In the genomic region with DNA sequence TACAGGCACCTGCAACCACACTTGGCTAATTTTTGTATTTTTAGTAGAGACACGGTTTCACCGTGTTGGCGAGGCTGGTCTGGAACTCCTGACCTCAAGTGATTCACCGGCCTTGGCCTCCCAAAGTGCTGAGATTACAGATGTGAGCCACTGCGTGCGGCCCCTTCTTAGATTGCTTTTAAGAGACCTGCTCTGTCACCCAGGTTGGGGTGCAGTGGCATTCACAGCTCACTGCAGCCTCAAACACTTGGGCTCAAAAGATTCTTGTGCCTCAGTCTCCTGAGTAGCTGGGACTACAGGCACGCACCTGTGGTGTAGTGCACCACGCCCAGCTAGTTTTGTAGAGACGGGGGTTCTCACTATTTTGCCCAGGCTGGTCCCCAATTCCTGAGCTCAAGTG, we compare ENCODE assay signal across 17 cellular contexts.
"Had no signal": no experiment of that assay in that cellular context is flagged by ENCODE, and none has a peak within 500 bp of the region (broad histone marks: within the 10 kb centered on the region; RNA-seq: fewer than 3 reads in every experiment).

No MANE protein-coding gene starts in this region.

- H3K27me3 ChIP-seq: dorsolateral prefrontal cortex, hepatocyte, neutrophil, thyroid gland had no signal

- H3K27ac ChIP-seq: hepatocyte, neutrophil, parathyroid adenoma, thyroid gland had no signal

- H3K9me3 ChIP-seq: neutrophil, thyroid gland had no signal

- H2AFZ ChIP-seq: hepatocyte, parathyroid adenoma had no signal

- H3K4me1 Mint-ChIP-seq: WTC11 had no signal

- DNase-seq: activated CD4-positive, alpha-beta T cell treated with anti-CD3 and anti-CD28 coated beads for 48 hours; activated CD8-positive, alpha-beta memory T cell treated with anti-CD3 and anti-CD28 coated beads for 24 hours; activated naive CD4-positive, alpha-beta T cell treated with Interleukin-2 at 50 U/mL for 16 hours; amygdala; dorsolateral prefrontal cortex; left cardiac atrium; mesendoderm; naive thymus-derived CD8-positive, alpha-beta T cell; stimulated activated CD4-positive, alpha-beta T cell treated with anti-CD3 and anti-CD28 coated beads, Interleukin-4, amount 100 ng/mL, for 1 hour; SW 1271; thyroid gland had no signal

- ATAC-seq: left cardiac atrium; naive thymus-derived CD8-positive, alpha-beta T cell; sciatic nerve; WTC11 had no signal

- H3K4me2 ChIP-seq: hepatocyte, smooth muscle cell had no signal

- H3K9ac ChIP-seq: parathyroid adenoma had no signal

- H3K4me3 Mint-ChIP-seq: WTC11 had no signal

- H3K4me3 ChIP-seq: dorsolateral prefrontal cortex, hepatocyte, smooth muscle cell, thyroid gland had no signal

- H3K27me3 Mint-ChIP-seq: naive thymus-derived CD8-positive, alpha-beta T cell had no signal

- H3K27ac Mint-ChIP-seq: WTC11 had no signal

- H3K9me3 Mint-ChIP-seq: naive thymus-derived CD8-positive, alpha-beta T cell; WTC11 had no signal
